Comparison of ENCODE assay signal across 8 cellular contexts in genomic region chr17:81386141-81386645, GRCh38. TPM values are rescaled to one million over a fixed set of nuclear protein-coding genes. Genes with fewer than 3 reads are reported as not detected.
DNase-seq lines count a peak whose midpoint lies in the region; ATAC-seq and TF ChIP-seq lines count a peak whose summit lies in the region.

No MANE protein-coding gene starts in this region.

- H3K4me3 Mint-ChIP-seq in activated naive CD8-positive, alpha-beta T cell treated with anti-CD3 and anti-CD28 coated beads, Interleukin-2, amount 50 U/mL, for 24 hours, result peak overlapping the region; percentile 46
- peak overlapping the region; percentile 33 to 69 (median 60) for H3K4me3 Mint-ChIP-seq in immature natural killer cell
- peak overlapping the region; percentile 53 for H3K4me3 Mint-ChIP-seq in stimulated activated memory B cell treated with anti-CD40 and anti-IgM and Interleukin-4, amounts not matched to agents 10 μg/mL and 1 μg/mL and 100 μg/mL, for 72 hours

- CTCF ChIA-PET in HEK293 (lab: Yijun Ruan, JAX), result interaction anchor here (1.0 to 1.5 kb wide), 2 partner anchors 10 to 94 kb away, joined by 3 to 6 read pairs; no protein-coding TSS in a partner anchor

- peaks cover 40% of the 10 kb centered on the region for H3K27me3 Mint-ChIP-seq in activated naive CD8-positive, alpha-beta T cell treated with anti-CD3 and anti-CD28 coated beads, Interleukin-2, amount 50 U/mL, for 24 hours
- peaks cover 3 to 27% (median 24%) of the 10 kb centered on the region in 3 donors for H3K27me3 Mint-ChIP-seq in immature natural killer cell (ENCODE audit: low read depth in 3 of 3)
- peaks cover 85% of the 10 kb centered on the region for H3K27me3 Mint-ChIP-seq in stimulated activated memory B cell treated with anti-CD40 and anti-IgM and Interleukin-4, amounts not matched to agents 10 μg/mL and 1 μg/mL and 100 μg/mL, for 72 hours

- TF ChIP-seq CTCF in HEK293 (tag by site-specific recombination; IDR thresholded peaks at IDR 0.05), result no peak

- H3K36me3 Mint-ChIP-seq in activated naive CD8-positive, alpha-beta T cell treated with anti-CD3 and anti-CD28 coated beads, Interleukin-2, amount 50 U/mL, for 24 hours (ENCODE audit: low read depth), result no peaks in the 10 kb centered on the region
- H3K36me3 Mint-ChIP-seq in immature natural killer cell, result no peaks in the 10 kb centered on the region
- H3K36me3 Mint-ChIP-seq in stimulated activated memory B cell treated with anti-CD40 and anti-IgM and Interleukin-4, amounts not matched to agents 10 μg/mL and 1 μg/mL and 100 μg/mL, for 72 hours, result no peaks in the 10 kb centered on the region

- POLR2A ChIA-PET in HEK293 (lab: Yijun Ruan, JAX), result interaction anchor here (1.3 kb wide), 1 partner anchor 9 kb away, joined by 6 read pairs; the partner anchor contains the start of gene BAHCC1

- ATAC-seq in activated naive CD8-positive, alpha-beta T cell treated with anti-CD3 and anti-CD28 coated beads, Interleukin-2, amount 50 U/mL, for 24 hours, result no peak
- ATAC-seq in stimulated activated memory B cell treated with anti-CD40 and anti-IgM and Interleukin-4, amounts not matched to agents 10 μg/mL and 1 μg/mL and 100 μg/mL, for 72 hours, result no peak
- no peak for ATAC-seq in GM18909 (IDR thresholded peaks at IDR 0.05; ENCODE audit: poor library complexity, unreplicated experiment)
- ATAC-seq in HG03175 (IDR thresholded peaks at IDR 0.05; ENCODE audit: unreplicated experiment), result no peak

- DNase-seq in activated naive CD8-positive, alpha-beta T cell treated with anti-CD3 and anti-CD28 coated beads, Interleukin-2, amount 50 U/mL, for 24 hours, result no peak
- no peak for DNase-seq in immature natural killer cell
- no peak for DNase-seq in DMS79 treated with DMSO at 0.1 percent for 48 hours (lab: John Stamatoyannopoulos, UW)
- no peak for DNase-seq in NCI-H1436 (lab: John Stamatoyannopoulos, UW)

- H3K9me3 Mint-ChIP-seq in activated naive CD8-positive, alpha-beta T cell treated with anti-CD3 and anti-CD28 coated beads, Interleukin-2, amount 50 U/mL, for 24 hours, result no peaks in the 10 kb centered on the region
- no peaks in the 10 kb centered on the region for H3K9me3 Mint-ChIP-seq in immature natural killer cell
- H3K9me3 Mint-ChIP-seq in stimulated activated memory B cell treated with anti-CD40 and anti-IgM and Interleukin-4, amounts not matched to agents 10 μg/mL and 1 μg/mL and 100 μg/mL, for 72 hours, result no peaks in the 10 kb centered on the region

- H3K4me1 ChIP-seq in HEK293 (ENCODE audit: control insufficient read depth, insufficient read depth, low read length), result peaks cover 13% of the 10 kb centered on the region

- H3K27ac ChIP-seq in HEK293 (ENCODE audit: extremely low read depth, low read depth, low read length), result no peak overlapping the region

- H3K27ac Mint-ChIP-seq in activated naive CD8-positive, alpha-beta T cell treated with anti-CD3 and anti-CD28 coated beads, Interleukin-2, amount 50 U/mL, for 24 hours, result no peak overlapping the region
- H3K27ac Mint-ChIP-seq in immature natural killer cell, result peak overlapping the region in 2 of 6 donors; percentile 56 to 63
- no peak overlapping the region for H3K27ac Mint-ChIP-seq in stimulated activated memory B cell treated with anti-CD40 and anti-IgM and Interleukin-4, amounts not matched to agents 10 μg/mL and 1 μg/mL and 100 μg/mL, for 72 hours

- no peak overlapping the region for H3K4me3 ChIP-seq in HEK293 (ENCODE audit: low read depth, low read length)

- peaks cover 0 to 1% of the 10 kb centered on the region in 2 experiments; a peak in 1 of 3 replicates for H3K36me3 ChIP-seq in HEK293 (ENCODE audit: control insufficient read depth in 2 of 2, insufficient read depth in 1 of 2, low read length in 2 of 2)

- H3K4me1 Mint-ChIP-seq in activated naive CD8-positive, alpha-beta T cell treated with anti-CD3 and anti-CD28 coated beads, Interleukin-2, amount 50 U/mL, for 24 hours, result peaks cover 6% of the 10 kb centered on the region
- H3K4me1 Mint-ChIP-seq in immature natural killer cell, result peaks cover 20 to 22% of the 10 kb centered on the region in 2 donors
- peaks cover 7% of the 10 kb centered on the region for H3K4me1 Mint-ChIP-seq in stimulated activated memory B cell treated with anti-CD40 and anti-IgM and Interleukin-4, amounts not matched to agents 10 μg/mL and 1 μg/mL and 100 μg/mL, for 72 hours

- no peaks in the 10 kb centered on the region for H3K9me3 ChIP-seq in HEK293 (ENCODE audit: control insufficient read depth, insufficient read depth, low read depth, low read length)

TF ChIP-seq in HEK293, 187 proteins besides CTCF, POLR2A, EP300 and RAD21:
- TF ChIP-seq ZNF626 (tag by site-specific recombination; IDR thresholded peaks at IDR 0.05) (no peak), MZF1 (tag by site-specific recombination; IDR thresholded peaks at IDR 0.05; ENCODE audit: borderline replicate concordance) (no peak), GLIS2 (tag by site-specific recombination; IDR thresholded peaks at IDR 0.05) (peak; percentile 42; the same call in 1 of the 2 replicates), ZNF155 (tag by site-specific recombination; IDR thresholded peaks at IDR 0.05) (no peak), ZNF24 (tag by site-specific recombination; IDR thresholded peaks at IDR 0.05) (no peak), HIC1 (tag by site-specific recombination; IDR thresholded peaks at IDR 0.05) (peak; percentile 65; the same call in 1 of the 2 replicates), ZBTB6 (tag by site-specific recombination; IDR thresholded peaks at IDR 0.05) (0 out of 2 replicates have a peak, but pooled peaks have one; percentile 46)
TF ChIP-seq in HEK293: peak in this region for 3.

RNA-seq across cellular contexts. Expression of gene BAHCC1, which starts 9.1 kb away (rescaled TPM):
- under 1 TPM in 1 of 3 donors, not detected in 2; 0.02 TPM for polyA plus RNA-seq in immature natural killer cell
